Comparison of ENCODE assay signal across 1 cellular context in the genomic region with DNA sequence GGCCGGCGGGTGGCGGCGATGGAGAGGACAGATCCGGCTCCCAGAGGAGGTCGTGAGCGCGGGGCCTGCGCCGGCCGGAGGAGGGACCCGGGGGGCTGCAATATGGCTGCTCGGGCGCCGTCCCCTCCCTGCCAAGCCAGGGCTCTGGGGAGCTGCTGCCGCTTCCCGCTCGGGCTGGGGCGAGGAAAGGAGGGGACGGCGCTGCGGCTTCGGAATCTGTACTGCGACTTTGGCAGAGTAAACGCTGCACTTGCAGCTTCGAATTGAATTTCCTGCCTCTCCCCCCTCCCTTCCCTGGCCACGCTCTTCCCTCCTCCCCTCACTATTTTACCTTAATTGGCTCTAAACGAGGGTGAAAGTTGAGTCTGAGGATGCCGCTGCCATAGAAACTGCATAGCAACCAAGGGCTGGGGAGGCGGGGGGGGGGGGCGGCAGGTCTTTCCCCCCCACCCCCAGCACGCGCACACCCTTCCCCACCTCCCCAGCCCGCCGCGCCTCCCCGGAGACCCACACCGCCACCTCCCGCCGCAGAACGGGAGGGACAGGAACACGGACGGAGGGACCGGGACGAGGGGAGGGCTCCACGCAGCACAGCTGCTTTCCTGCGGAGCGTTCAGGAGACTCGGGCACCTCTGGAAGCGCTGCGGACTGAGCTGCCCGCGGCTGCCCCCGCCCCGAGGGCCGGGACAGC.
TF ChIP-seq lines count a peak whose summit lies in the region.

No MANE protein-coding gene starts in this region.

TF ChIP-seq in HEK293, 187 proteins besides CTCF, POLR2A, EP300 and RAD21 (continued from another document):
- 0 out of 2 replicates have a peak, but pooled peaks have one; percentile 13 for TF ChIP-seq WT1 (tag by site-specific recombination; IDR thresholded peaks at IDR 0.05)
- TF ChIP-seq YY1 (tag by site-specific recombination; IDR thresholded peaks at IDR 0.05): 0 out of 2 replicates have a peak, but pooled peaks have one; percentile 35
- no peak for TF ChIP-seq ZNF324 (tag by site-specific recombination; IDR thresholded peaks at IDR 0.05)
- no peak for TF ChIP-seq YY2 (tag by site-specific recombination; IDR thresholded peaks at IDR 0.05)
- peak; percentile 22; the same call in 1 of the 2 replicates for TF ChIP-seq ZNF366 (tag by site-specific recombination; conservative IDR thresholded peaks at IDR 0.05)
- no peak for TF ChIP-seq ZNF292 (tag by site-specific recombination; IDR thresholded peaks at IDR 0.05; ENCODE audit: borderline replicate concordance, low read depth)
- TF ChIP-seq ZBTB11 (tag by site-specific recombination; conservative IDR thresholded peaks at IDR 0.05; ENCODE audit: low read depth): 0 out of 2 replicates have a peak, but pooled peaks have one; percentile 36
- TF ChIP-seq ZNF549 (tag by site-specific recombination; IDR thresholded peaks at IDR 0.05): no peak
- TF ChIP-seq, protein P1, sequence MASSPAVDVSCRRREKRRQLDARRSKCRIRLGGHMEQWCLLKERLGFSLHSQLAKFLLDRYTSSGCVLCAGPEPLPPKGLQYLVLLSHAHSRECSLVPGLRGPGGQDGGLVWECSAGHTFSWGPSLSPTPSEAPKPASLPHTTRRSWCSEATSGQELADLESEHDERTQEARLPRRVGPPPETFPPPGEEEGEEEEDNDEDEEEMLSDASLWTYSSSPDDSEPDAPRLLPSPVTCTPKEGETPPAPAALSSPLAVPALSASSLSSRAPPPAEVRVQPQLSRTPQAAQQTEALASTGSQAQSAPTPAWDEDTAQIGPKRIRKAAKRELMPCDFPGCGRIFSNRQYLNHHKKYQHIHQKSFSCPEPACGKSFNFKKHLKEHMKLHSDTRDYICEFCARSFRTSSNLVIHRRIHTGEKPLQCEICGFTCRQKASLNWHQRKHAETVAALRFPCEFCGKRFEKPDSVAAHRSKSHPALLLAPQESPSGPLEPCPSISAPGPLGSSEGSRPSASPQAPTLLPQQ (tag by site-specific recombination; IDR thresholded peaks at IDR 0.05): 0 out of 2 replicates have a peak, but pooled peaks have one; percentile 34
- TF ChIP-seq SP3 (tag by site-specific recombination; IDR thresholded peaks at IDR 0.05): 0 out of 2 replicates have a peak, but pooled peaks have one; percentile 20
- TF ChIP-seq ZNF777 (tag by site-specific recombination; IDR thresholded peaks at IDR 0.05; ENCODE audit: borderline replicate concordance): peak; percentile 71; the same call in 1 of the 2 replicates
- TF ChIP-seq, protein P2, sequence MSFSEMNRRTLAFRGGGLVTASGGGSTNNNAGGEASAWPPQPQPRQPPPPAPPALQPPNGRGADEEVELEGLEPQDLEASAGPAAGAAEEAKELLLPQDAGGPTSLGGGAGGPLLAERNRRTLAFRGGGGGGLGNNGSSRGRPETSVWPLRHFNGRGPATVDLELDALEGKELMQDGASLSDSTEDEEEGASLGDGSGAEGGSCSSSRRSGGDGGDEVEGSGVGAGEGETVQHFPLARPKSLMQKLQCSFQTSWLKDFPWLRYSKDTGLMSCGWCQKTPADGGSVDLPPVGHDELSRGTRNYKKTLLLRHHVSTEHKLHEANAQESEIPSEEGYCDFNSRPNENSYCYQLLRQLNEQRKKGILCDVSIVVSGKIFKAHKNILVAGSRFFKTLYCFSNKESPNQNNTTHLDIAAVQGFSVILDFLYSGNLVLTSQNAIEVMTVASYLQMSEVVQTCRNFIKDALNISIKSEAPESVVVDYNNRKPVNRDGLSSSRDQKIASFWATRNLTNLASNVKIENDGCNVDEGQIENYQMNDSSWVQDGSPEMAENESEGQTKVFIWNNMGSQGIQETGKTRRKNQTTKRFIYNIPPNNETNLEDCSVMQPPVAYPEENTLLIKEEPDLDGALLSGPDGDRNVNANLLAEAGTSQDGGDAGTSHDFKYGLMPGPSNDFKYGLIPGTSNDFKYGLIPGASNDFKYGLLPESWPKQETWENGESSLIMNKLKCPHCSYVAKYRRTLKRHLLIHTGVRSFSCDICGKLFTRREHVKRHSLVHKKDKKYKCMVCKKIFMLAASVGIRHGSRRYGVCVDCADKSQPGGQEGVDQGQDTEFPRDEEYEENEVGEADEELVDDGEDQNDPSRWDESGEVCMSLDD (tag by site-specific recombination; IDR thresholded peaks at IDR 0.05): no peak
- TF ChIP-seq ZNF223 (tag by site-specific recombination; IDR thresholded peaks at IDR 0.05): no peak
- TF ChIP-seq ZNF398 (tag by site-specific recombination; IDR thresholded peaks at IDR 0.05): peak; percentile 90
- peak; percentile 77 for TF ChIP-seq GLIS2 (tag by site-specific recombination; IDR thresholded peaks at IDR 0.05)
- peak; percentile 44 for TF ChIP-seq SP2 (tag by site-specific recombination; IDR thresholded peaks at IDR 0.05)
- TF ChIP-seq ZBTB44 (tag by site-specific recombination; IDR thresholded peaks at IDR 0.05): peak; percentile 62
- no peak for TF ChIP-seq ZNF221 (tag by site-specific recombination; IDR thresholded peaks at IDR 0.05; ENCODE audit: borderline replicate concordance)
- peak; percentile 28; the same call in 1 of the 2 replicates for TF ChIP-seq ZBTB48 (tag by site-specific recombination; IDR thresholded peaks at IDR 0.05)
- TF ChIP-seq KLF7 (tag by site-specific recombination; IDR thresholded peaks at IDR 0.05; ENCODE audit: borderline replicate concordance): no peak
- no peak for TF ChIP-seq PRDM6 (tag by site-specific recombination; IDR thresholded peaks at IDR 0.05)
- peak; percentile 76 for TF ChIP-seq MYNN (tag by site-specific recombination; IDR thresholded peaks at IDR 0.05; ENCODE audit: borderline replicate concordance)
